In the genomic region with DNA sequence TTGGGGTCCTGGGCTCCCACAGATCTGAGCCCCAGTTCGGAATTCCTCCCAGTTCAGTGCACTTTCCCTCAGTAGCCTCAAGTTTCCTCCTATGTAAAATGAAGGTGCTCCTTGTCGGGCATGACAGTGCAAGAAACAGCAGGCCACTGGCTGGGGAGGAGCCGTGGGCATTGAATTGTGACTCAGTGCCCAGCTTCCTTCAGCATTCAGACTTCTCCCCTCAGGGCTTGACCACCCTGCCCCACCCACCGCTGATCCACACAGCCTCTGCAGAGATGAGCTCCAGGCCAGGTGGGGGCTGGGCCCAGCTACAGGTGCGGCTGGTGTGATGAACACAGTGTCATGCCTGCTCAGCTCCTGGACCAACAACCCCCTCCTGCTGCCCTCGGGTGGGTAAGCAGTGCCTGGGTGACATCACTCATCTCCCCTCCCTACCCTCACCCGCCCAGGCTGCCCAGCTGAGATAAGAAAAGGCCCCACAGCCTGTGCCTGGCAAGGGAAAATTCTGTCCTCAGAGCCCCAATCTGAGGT, we compare ENCODE assay signal across 1 cellular context.
TF ChIP-seq lines count a peak whose summit lies in the region.

No MANE protein-coding gene starts in this region.

TF ChIP-seq in A549, 52 proteins besides CTCF, POLR2A, EP300 and RAD21:
- TF ChIP-seq HDAC2 (IDR thresholded peaks at IDR 0.05) (no peak), CBX8 (IDR thresholded peaks at IDR 0.05) (no peak), GATA3 (IDR thresholded peaks at IDR 0.05; ENCODE audit: borderline replicate concordance) (no peak), JUN (IDR thresholded peaks at IDR 0.05) (no peak), NFE2L2 (conservative IDR thresholded peaks at IDR 0.05; ENCODE audit: low read length) (no peak), NR3C1 (IDR thresholded peaks at IDR 0.05) (no peak), MAFK (IDR thresholded peaks at IDR 0.05; ENCODE audit: partially characterized antibody) (peak; percentile 59)
- TF ChIP-seq, protein P1, sequence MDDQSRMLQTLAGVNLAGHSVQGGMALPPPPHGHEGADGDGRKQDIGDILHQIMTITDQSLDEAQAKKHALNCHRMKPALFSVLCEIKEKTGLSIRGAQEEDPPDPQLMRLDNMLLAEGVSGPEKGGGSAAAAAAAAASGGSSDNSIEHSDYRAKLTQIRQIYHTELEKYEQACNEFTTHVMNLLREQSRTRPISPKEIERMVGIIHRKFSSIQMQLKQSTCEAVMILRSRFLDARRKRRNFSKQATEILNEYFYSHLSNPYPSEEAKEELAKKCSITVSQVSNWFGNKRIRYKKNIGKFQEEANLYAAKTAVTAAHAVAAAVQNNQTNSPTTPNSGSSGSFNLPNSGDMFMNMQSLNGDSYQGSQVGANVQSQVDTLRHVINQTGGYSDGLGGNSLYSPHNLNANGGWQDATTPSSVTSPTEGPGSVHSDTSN (IDR thresholded peaks at IDR 0.05): no peak
- TF ChIP-seq, protein P2, sequence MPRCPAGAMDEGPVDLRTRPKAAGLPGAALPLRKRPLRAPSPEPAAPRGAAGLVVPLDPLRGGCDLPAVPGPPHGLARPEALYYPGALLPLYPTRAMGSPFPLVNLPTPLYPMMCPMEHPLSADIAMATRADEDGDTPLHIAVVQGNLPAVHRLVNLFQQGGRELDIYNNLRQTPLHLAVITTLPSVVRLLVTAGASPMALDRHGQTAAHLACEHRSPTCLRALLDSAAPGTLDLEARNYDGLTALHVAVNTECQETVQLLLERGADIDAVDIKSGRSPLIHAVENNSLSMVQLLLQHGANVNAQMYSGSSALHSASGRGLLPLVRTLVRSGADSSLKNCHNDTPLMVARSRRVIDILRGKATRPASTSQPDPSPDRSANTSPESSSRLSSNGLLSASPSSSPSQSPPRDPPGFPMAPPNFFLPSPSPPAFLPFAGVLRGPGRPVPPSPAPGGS (IDR thresholded peaks at IDR 0.05): no peak
